In genomic region chr5:74670377-74671038, GRCh38 we compare ENCODE assay signal across 1 cellular context.
TF ChIP-seq lines count a peak whose summit lies in the region.

No MANE protein-coding gene starts in this region.

TF ChIP-seq in HepG2, 621 proteins besides CTCF, POLR2A, EP300 and RAD21 (continued from another document):
- TF ChIP-seq ATF5 (CRISPR knock-in tag; IDR thresholded peaks at IDR 0.05; ENCODE audit: low read depth) (no peak), IRF9 (CRISPR knock-in tag; IDR thresholded peaks at IDR 0.05; ENCODE audit: borderline replicate concordance) (no peak), ZSCAN21 (CRISPR knock-in tag; IDR thresholded peaks at IDR 0.05; ENCODE audit: borderline replicate concordance) (no peak), HES4 (CRISPR knock-in tag; IDR thresholded peaks at IDR 0.05; ENCODE audit: borderline replicate concordance) (no peak), ZFP36L2 (CRISPR knock-in tag; IDR thresholded peaks at IDR 0.05) (no peak), SP1 (IDR thresholded peaks at IDR 0.05) (no peak), SP1 (CRISPR knock-in tag; IDR thresholded peaks at IDR 0.05) (no peak), BCLAF1 (IDR thresholded peaks at IDR 0.05) (no peak), EZH2 (conservative IDR thresholded peaks at IDR 0.05; ENCODE audit: low read depth, low read length) (no peak), NR0B2 (CRISPR knock-in tag; IDR thresholded peaks at IDR 0.05) (no peak), ELF1 (CRISPR knock-in tag; IDR thresholded peaks at IDR 0.05) (0 out of 2 replicates have a peak, but pooled peaks have one; percentile 30), NR2F2 (IDR thresholded peaks at IDR 0.05; ENCODE audit: borderline replicate concordance, low read depth) (no peak)
